1 cellular context compared by ENCODE assay signal in genomic region chr5:33049845-33050244, GRCh38.
TF ChIP-seq lines count a peak whose summit lies in the region.

No MANE protein-coding gene starts in this region.

TF ChIP-seq in H1, 55 proteins besides CTCF, POLR2A, EP300 and RAD21:
- TF ChIP-seq CHD2 (IDR thresholded peaks at IDR 0.05; ENCODE audit: low read length) (no peak), GABPA (IDR thresholded peaks at IDR 0.05; ENCODE audit: borderline replicate concordance, insufficient read depth, low read length) (no peak), ATF3 (IDR thresholded peaks at IDR 0.05; ENCODE audit: insufficient read depth, low read depth, low read length) (no peak), POLR2AphosphoS5 (IDR thresholded peaks at IDR 0.05; ENCODE audit: low read depth, low read length) (no peak), ATF2 (IDR thresholded peaks at IDR 0.05; ENCODE audit: low read length) (no peak), KDM5A (IDR thresholded peaks at IDR 0.05; ENCODE audit: low read length) (no peak), CTBP2 (IDR thresholded peaks at IDR 0.05; ENCODE audit: borderline replicate concordance, insufficient read depth, insufficient read length, low read length) (no peak), BRCA1 (IDR thresholded peaks at IDR 0.05; ENCODE audit: low read depth, low read length) (no peak), BCL11A (IDR thresholded peaks at IDR 0.05; ENCODE audit: low read depth in 2 of 2, low read length in 2 of 2) (no peak), TAF1 (IDR thresholded peaks at IDR 0.05; ENCODE audit: low read depth, low read length) (no peak), NRF1 (IDR thresholded peaks at IDR 0.05; ENCODE audit: low read depth, low read length) (no peak), TEAD4 (IDR thresholded peaks at IDR 0.05; ENCODE audit: low read depth, low read length) (no peak), MAFK (IDR thresholded peaks at IDR 0.05; ENCODE audit: low read depth, low read length) (no peak), RFX5 (IDR thresholded peaks at IDR 0.05; ENCODE audit: borderline replicate concordance, low read depth, low read length) (no peak), SP2 (IDR thresholded peaks at IDR 0.05; ENCODE audit: low read length) (no peak), JUND (IDR thresholded peaks at IDR 0.05; ENCODE audit: low read length) (no peak), PHF8 (conservative IDR thresholded peaks at IDR 0.05; ENCODE audit: low read depth, low read length) (no peak)
